1 cellular context compared by ENCODE assay signal in genomic region chr19:3518231-3518630, GRCh38.
TF ChIP-seq lines count a peak whose summit lies in the region.

No MANE protein-coding gene starts in this region.

TF ChIP-seq in H1, 55 proteins besides CTCF, POLR2A, EP300 and RAD21:
- no peak for TF ChIP-seq CHD7 (IDR thresholded peaks at IDR 0.05; ENCODE audit: insufficient replicate concordance, low read length)
- TF ChIP-seq YY1 (IDR thresholded peaks at IDR 0.05; ENCODE audit: low read depth, low read length) = 0 out of 2 replicates have a peak, but pooled peaks have one; percentile 8
- TF ChIP-seq SP1 (IDR thresholded peaks at IDR 0.05; ENCODE audit: low read depth, low read length) = peak; percentile 27; the same call in 1 of the 2 replicates
- TF ChIP-seq POU5F1 (IDR thresholded peaks at IDR 0.05; ENCODE audit: low read depth, low read length) = peak; percentile 64; the same call in 1 of the 2 replicates
- no peak for TF ChIP-seq SP4 (IDR thresholded peaks at IDR 0.05; ENCODE audit: low read length)
- 0 out of 2 replicates have a peak, but pooled peaks have one; percentile 45 for TF ChIP-seq GABPA (IDR thresholded peaks at IDR 0.05; ENCODE audit: borderline replicate concordance, insufficient read depth, low read length)
- 0 out of 4 replicates have a peak, but pooled peaks of 1 of the 2 experiments have one; percentile 57 for TF ChIP-seq HDAC2 (IDR thresholded peaks at IDR 0.05; ENCODE audit: borderline replicate concordance in 1 of 2, low read depth in 2 of 2, low read length in 2 of 2)
- TF ChIP-seq SAP30 (IDR thresholded peaks at IDR 0.05; ENCODE audit: insufficient read depth, insufficient replicate concordance, low read length) = no peak
- peak; percentile 89 for TF ChIP-seq NANOG (IDR thresholded peaks at IDR 0.05; ENCODE audit: insufficient read depth, low read depth, low read length, poor library complexity, severe bottlenecking)
- TF ChIP-seq TAF1 (IDR thresholded peaks at IDR 0.05; ENCODE audit: low read depth, low read length) = 0 out of 2 replicates have a peak, but pooled peaks have one; percentile 30
